17 cellular contexts compared by ENCODE assay signal in the genomic region with DNA sequence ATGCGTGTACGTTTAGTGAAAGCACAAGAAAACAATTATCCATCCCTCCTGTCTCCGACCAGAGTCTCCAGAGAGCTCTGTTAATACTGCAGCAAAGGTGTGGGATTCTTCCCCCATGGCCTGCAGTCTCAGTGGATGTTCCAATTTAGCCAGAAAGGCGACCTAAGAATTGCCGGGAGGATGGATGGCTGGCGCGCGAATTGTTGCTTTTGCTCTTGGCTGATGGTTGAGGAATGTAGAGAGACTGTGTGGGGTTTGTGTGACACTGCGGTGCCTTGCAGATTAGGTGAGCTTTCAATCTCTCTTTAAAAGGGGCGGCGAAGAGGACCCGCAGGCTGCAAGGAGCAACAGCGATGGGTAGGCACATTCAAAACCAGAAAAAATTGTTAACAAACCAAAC. TPM values are rescaled to one million over a fixed set of nuclear protein-coding genes. Genes with fewer than 3 reads are reported as not detected.
DNase-seq lines count a peak whose midpoint lies in the region; ATAC-seq and TF ChIP-seq lines count a peak whose summit lies in the region.
"Had no signal": no experiment of that assay in that cellular context is flagged by ENCODE, and none has a peak within 500 bp of the region (broad histone marks: within the 10 kb centered on the region; RNA-seq: fewer than 3 reads in every experiment).

No MANE protein-coding gene starts in this region.

- intact Hi-C loops in thyroid gland (cut with DNase I) (loop anchor here (10.0 kb wide), 1 partner anchor 106 kb away; a partner anchor contains a TSS), A673 (cut with micrococcal nuclease; ENCODE audit: unreplicated experiment) (no loop called here)

- H3K9ac ChIP-seq in mesenchymal stem cell (ENCODE audit: low read length), result peak overlapping the region; percentile 7

- H3K4me1 ChIP-seq in cardiac muscle cell (ENCODE audit: low read depth) (peaks cover 87% of the 10 kb centered on the region), right atrium auricular region (peaks cover 0 to 100% of the 10 kb centered on the region in 2 donors), mesenchymal stem cell (ENCODE audit: control insufficient read depth, insufficient read depth, low read depth, low read length) (peaks cover 6% of the 10 kb centered on the region), thyroid gland (peaks cover 70 to 81% of the 10 kb centered on the region in 2 donors), A673 (ENCODE audit: insufficient read depth, low read length, poor library complexity, severe bottlenecking) (peaks cover 62% of the 10 kb centered on the region)

- no TSS peak for BruUV-seq in A673 (replicated peaks; lab: Mats Ljungman, UMichigan)

- no peak for DNase-seq in cardiac muscle cell (ENCODE audit: low read depth in 1 of 2, low spot score in 1 of 2)
- no peak for DNase-seq in right atrium auricular region (ENCODE audit: low spot score)
- DNase-seq in WTC11 (ENCODE audit: low spot score), result no peak
- DNase-seq in mesenchymal stem cell, result no peak
- DNase-seq in thyroid gland, result peak in 1 of 2 donors; percentile 41
- DNase-seq in A673 (ENCODE audit: low spot score), result no peak
- DNase-seq in NCI-H345 treated with DMSO at 0.1 percent for 48 hours (lab: John Stamatoyannopoulos, UW; ENCODE audit: unreplicated experiment), result no peak
- no peak for DNase-seq in HUDEP-2 (lab: John Stamatoyannopoulos, UW; ENCODE audit: unreplicated experiment in 76 of 76)
- DNase-seq: caudate nucleus; foreskin fibroblast; lower lobe of right lung; NCI-H2171; NK-92 treated with Interleukin-12 subunit alpha and Interleukin-12 subunit beta, amount 100 ng/mL, for 24 hours; nucleus accumbens; T-helper 2 cell had no signal

- H3K4me3 ChIP-seq in cardiac muscle cell (no peak overlapping the region), right atrium auricular region (no peak overlapping the region), mesenchymal stem cell (ENCODE audit: insufficient read depth in 1 of 2, low read depth in 1 of 2, low read length in 2 of 2) (peak overlapping the region in 1 of 2 experiments; percentile 35), thyroid gland (replicated peaks in 1 of 3) (no peak overlapping the region), A673 (ENCODE audit: low read depth, low read length, poor library complexity, severe bottlenecking) (no peak overlapping the region)
- H3K4me3 ChIP-seq: lower lobe of right lung had no signal

- H2BK12ac ChIP-seq in mesenchymal stem cell (ENCODE audit: low read length in 2 of 2), result no peak overlapping the region

- H2AFZ ChIP-seq in mesenchymal stem cell (ENCODE audit: low read depth, low read length), result no peak overlapping the region

- no peak overlapping the region for H2BK15ac ChIP-seq in mesenchymal stem cell (ENCODE audit: low read depth, poor library complexity, severe bottlenecking)

- H3K27ac ChIP-seq in cardiac muscle cell (peak overlapping the region; percentile 67), right atrium auricular region (peak overlapping the region in 1 of 2 donors; percentile 7), mesenchymal stem cell (ENCODE audit: low read length, poor library complexity, severe bottlenecking) (no peak overlapping the region), thyroid gland (peak overlapping the region in 2 of 3 donors; percentile 8 to 100), A673 (ENCODE audit: low read depth, low read length, poor library complexity, severe bottlenecking) (no peak overlapping the region)
- H3K27ac ChIP-seq: lower lobe of right lung had no signal

- 95% methylated on average over 13 of the region's 13 CpGs for WGBS in mesenchymal stem cell
- WGBS in thyroid gland, 2 donors, result 60 to 66% methylated on average over 13 of the region's 13 CpGs

- ATAC-seq in WTC11, result no peak
- ATAC-seq: activated CD4-positive, CD25-positive, alpha-beta regulatory T cell treated with anti-CD3 and anti-CD28 coated beads, Interleukin-2, amount 50 U/mL, for 24 hours; lower lobe of right lung had no signal

- peak overlapping the region; percentile 71 for H3K27ac Mint-ChIP-seq in WTC11

- no peak overlapping the region for H4K8ac ChIP-seq in mesenchymal stem cell (ENCODE audit: low read length)

- H3K36me3 ChIP-seq in cardiac muscle cell (peaks cover 3% of the 10 kb centered on the region), right atrium auricular region (peaks cover 5% of the 10 kb centered on the region), mesenchymal stem cell (ENCODE audit: control insufficient read depth in 1 of 2, insufficient read depth in 2 of 2, low read depth in 1 of 2, low read length in 2 of 2) (peaks cover 22 to 36% of the 10 kb centered on the region in 2 experiments), thyroid gland (peaks cover 21 to 24% of the 10 kb centered on the region in 2 donors), A673 (ENCODE audit: insufficient read depth, low read length, poor library complexity, severe bottlenecking) (peaks cover 43% of the 10 kb centered on the region)

- no peak overlapping the region for H2BK120ac ChIP-seq in mesenchymal stem cell (ENCODE audit: low read depth, low read length)

- H3K36me3 Mint-ChIP-seq in WTC11, result peaks cover 33% of the 10 kb centered on the region

- CTCF ChIA-PET in WTC11 (lab: Charles Lee), result interaction anchor here (0.8 to 1.5 kb wide), 3 partner anchors 247 to 324 kb away, joined by 3 read pairs; a partner anchor contains a TSS
- CTCF ChIA-PET in A673 (lab: Charles Lee), result no interaction called here

- H3K9me3 Mint-ChIP-seq in WTC11, result no peaks in the 10 kb centered on the region
- H3K9me3 Mint-ChIP-seq: activated naive CD4-positive, alpha-beta T cell treated with anti-CD3 and anti-CD28 coated beads, Interleukin-2, amount 50 U/mL, for 24 hours had no signal

- no peaks in the 10 kb centered on the region for H3K27me3 ChIP-seq in cardiac muscle cell
- H3K27me3 ChIP-seq in right atrium auricular region, result no peaks in the 10 kb centered on the region
- H3K27me3 ChIP-seq in mesenchymal stem cell (ENCODE audit: control insufficient read depth in 1 of 2, insufficient read depth in 1 of 2, low read length in 2 of 2), result no peaks in the 10 kb centered on the region
- H3K27me3 ChIP-seq in thyroid gland, result no peaks in the 10 kb centered on the region
- no peaks in the 10 kb centered on the region for H3K27me3 ChIP-seq in A673 (replicated peaks; ENCODE audit: insufficient read depth, low read depth, low read length, poor library complexity)

- H3K27me3 Mint-ChIP-seq in WTC11 (ENCODE audit: low read depth), result no peaks in the 10 kb centered on the region
- H3K27me3 Mint-ChIP-seq: activated naive CD4-positive, alpha-beta T cell treated with anti-CD3 and anti-CD28 coated beads, Interleukin-2, amount 50 U/mL, for 24 hours had no signal

- TF ChIP-seq POLR2A in thyroid gland (IDR thresholded peaks at IDR 0.05), result no peak

- no peaks in the 10 kb centered on the region for H3K79me1 ChIP-seq in mesenchymal stem cell (replicated peaks; ENCODE audit: low read length, poor library complexity, severe bottlenecking)

- H3K23ac ChIP-seq in mesenchymal stem cell (ENCODE audit: low read length in 2 of 2), result peak overlapping the region in 1 of 2 experiments; percentile 9

- POLR2A ChIA-PET in WTC11 (lab: Charles Lee), result no interaction called here
- POLR2A ChIA-PET in A673 (lab: Charles Lee; ENCODE audit: low non-redundant PET), result no interaction called here

- no peak overlapping the region for H3K4ac ChIP-seq in mesenchymal stem cell (ENCODE audit: low read depth in 1 of 2, low read length in 2 of 2)

- H4K91ac ChIP-seq in mesenchymal stem cell (ENCODE audit: low read length), result no peak overlapping the region

- no peak overlapping the region for H3K4me2 ChIP-seq in mesenchymal stem cell (ENCODE audit: low read length, poor library complexity, severe bottlenecking)

- no peak overlapping the region for H2AK5ac ChIP-seq in mesenchymal stem cell (ENCODE audit: low read length, severe bottlenecking)

- no peak overlapping the region for H3K18ac ChIP-seq in mesenchymal stem cell (ENCODE audit: low read depth in 1 of 2, low read length in 2 of 2)

- no peak overlapping the region for H3K4me3 Mint-ChIP-seq in WTC11
- H3K4me3 Mint-ChIP-seq: activated naive CD4-positive, alpha-beta T cell treated with anti-CD3 and anti-CD28 coated beads, Interleukin-2, amount 50 U/mL, for 24 hours had no signal

- H2BK5ac ChIP-seq in mesenchymal stem cell (ENCODE audit: low read depth, low read length, poor library complexity, severe bottlenecking), result no peak overlapping the region

- peaks cover 92% of the 10 kb centered on the region for H3K4me1 Mint-ChIP-seq in WTC11

- H3K14ac ChIP-seq in mesenchymal stem cell (ENCODE audit: low read length in 2 of 2), result no peak overlapping the region

- no peak for TF ChIP-seq CTCF in cardiac muscle cell (IDR thresholded peaks at IDR 0.05; ENCODE audit: low read depth, low read length)
- TF ChIP-seq CTCF in right atrium auricular region (IDR thresholded peaks at IDR 0.05), result no peak
- TF ChIP-seq CTCF in WTC11 (IDR thresholded peaks at IDR 0.05), result no peak
- no peak for TF ChIP-seq CTCF in thyroid gland (IDR thresholded peaks at IDR 0.05)
- TF ChIP-seq CTCF in A673 (conservative IDR thresholded peaks at IDR 0.05; ENCODE audit: low read depth, low read length), result no peak

- H3K9me3 ChIP-seq in cardiac muscle cell (ENCODE audit: low read depth) (no peaks in the 10 kb centered on the region), right atrium auricular region (no peaks in the 10 kb centered on the region), mesenchymal stem cell (ENCODE audit: control insufficient read depth, low read length) (no peaks in the 10 kb centered on the region), thyroid gland (no peaks in the 10 kb centered on the region), A673 (ENCODE audit: low read depth, low read length, poor library complexity, severe bottlenecking) (no peaks in the 10 kb centered on the region)
- H3K9me3 ChIP-seq: lower lobe of right lung had no signal

TF ChIP-seq in WTC11, 78 proteins besides CTCF, POLR2A, EP300 and RAD21 (continues in another document):
- TF ChIP-seq SMAD3 (CRISPR knock-in tag; IDR thresholded peaks at IDR 0.05; ENCODE audit: borderline replicate concordance), result no peak
- no peak for TF ChIP-seq ZNF263 (CRISPR knock-in tag; IDR thresholded peaks at IDR 0.05; ENCODE audit: low read depth)
- TF ChIP-seq ZNF317 (CRISPR knock-in tag; IDR thresholded peaks at IDR 0.05; ENCODE audit: borderline replicate concordance, low read depth), result no peak
- TF ChIP-seq NFYB (CRISPR knock-in tag; conservative IDR thresholded peaks at IDR 0.05; ENCODE audit: low read depth), result no peak

RNA-seq across cellular contexts. Expression of a gene that starts 46.1 kb away (rescaled TPM):
- 1,319 and 1,641 TPM in 2 replicates for total RNA-seq in cardiac muscle cell
- 2,522 and 2,744 TPM in 2 replicates for polyA plus RNA-seq in cardiac muscle cell
- total RNA-seq in right atrium auricular region, result 1,000 to 10,000 TPM; 1,032 to 1,202 TPM
- 868 to 954 TPM (median 912 TPM) in 3 replicates for total RNA-seq in WTC11 (2021)
- 1,046 TPM for polyA plus RNA-seq in mesenchymal stem cell (2013, experiment 1 of 2)
- polyA plus RNA-seq in mesenchymal stem cell (2013, experiment 2 of 2), result 1,042 TPM
- total RNA-seq in thyroid gland, result 1,000 to 10,000 TPM; 2,457 to 5,038 (median 3,494) TPM
- total RNA-seq in A673 (2021), result 1,108 and 1,144 TPM in 2 replicates

RNA-seq across cellular contexts. Expression of a gene that starts 47.9 kb away (rescaled TPM):
- total RNA-seq in cardiac muscle cell, result 1.3 and 1.8 TPM in 2 replicates
- polyA plus RNA-seq in cardiac muscle cell, result 1.3 and 1.4 TPM in 2 replicates
- not detected for total RNA-seq in right atrium auricular region
- total RNA-seq in WTC11 (2021), result 12.2 to 13.4 TPM (median 12.8 TPM) in 3 replicates
- polyA plus RNA-seq in mesenchymal stem cell (2013, experiment 1 of 2), result 0.26 TPM
- polyA plus RNA-seq in mesenchymal stem cell (2013, experiment 2 of 2), result 0.26 TPM
- total RNA-seq in thyroid gland, result 1 to 10 TPM in 2 of 4 donors, under 1 TPM in 2; 0.42 to 1.9 (median 1.1) TPM
- total RNA-seq in A673 (2021), result 6.7 and 7.1 TPM in 2 replicates

Comparison
In these comparisons a context has a peak if more than half of its experiments do, and no peak if none do; other contexts are left out.
1. H3K27ac ChIP-seq: peak in cardiac muscle cell (single experiment) and thyroid gland (2 of 3); none in mesenchymal stem cell (single experiment) and A673 (single experiment).